11 cellular contexts compared by ENCODE assay signal in genomic region chr3:95721938-95722337, GRCh38.
DNase-seq lines count a peak whose midpoint lies in the region; ATAC-seq, FAIRE-seq and TF ChIP-seq lines count a peak whose summit lies in the region.
"Had no signal": no experiment of that assay in that cellular context is flagged by ENCODE, and none has a peak within 500 bp of the region (broad histone marks: within the 10 kb centered on the region; RNA-seq: fewer than 3 reads in every experiment).

No MANE protein-coding gene starts in this region.

- in situ Hi-C loops in GM13976 (cut with MboI; ENCODE audit: low sequenced_read_pairs, unreplicated experiment): no loop called here

- no peak overlapping the region for H3K27ac ChIP-seq in foreskin keratinocyte

- DNase-seq in GM13976 (ENCODE audit: low spot score) (peak; percentile 8), H54 (ENCODE audit: insufficient read length, low spot score) (peak; percentile 7), HT-29 (ENCODE audit: low spot score) (peak; percentile 11), foreskin keratinocyte (peak; percentile 7 to 45), 8988T (no peak), hepatic stellate cell (ENCODE audit: low spot score) (no peak), NCI-H1417 (lab: John Stamatoyannopoulos, UW) (no peak), COR-L47 (lab: John Stamatoyannopoulos, UW) (no peak)
- DNase-seq: mammary epithelial cell, NCI-H526 treated with DMSO at 0.1 percent for 48 hours had no signal

- TF ChIP-seq POLR2A in H54 (IDR thresholded peaks at IDR 0.05; ENCODE audit: low read depth, low read length): no peak

- no peaks in the 10 kb centered on the region for H3K4me1 ChIP-seq in foreskin keratinocyte

- ATAC-seq in foreskin keratinocyte: no peak
- ATAC-seq: stimulated activated memory B cell treated with anti-CD40 and anti-IgM and Interleukin-4, amounts not matched to agents 10 μg/mL and 1 μg/mL and 100 μg/mL, for 72 hours had no signal

- TF ChIP-seq CTCF in GM13976 (IDR thresholded peaks at IDR 0.05; ENCODE audit: borderline replicate concordance, control extremely low read depth, extremely low read depth, insufficient read depth, missing control alignments) (no peak), foreskin keratinocyte (conservative IDR thresholded peaks at IDR 0.05) (no peak)

- H3K27me3 ChIP-seq in foreskin keratinocyte: no peaks in the 10 kb centered on the region

- peak; percentile 86 for FAIRE-seq in H54 (lab: Jason Lieb, UNC)

Comparison
In these comparisons a context has a peak if more than half of its experiments do, and no peak if none do; other contexts are left out.
1. DNase-seq: peak in GM13976 (single experiment), H54 (single experiment), HT-29 (single experiment) and foreskin keratinocyte (2 of 2); none in 8988T (single experiment), hepatic stellate cell (single experiment), NCI-H1417 (0 of 3) and COR-L47 (single experiment).